Comparison of ENCODE assay signal across 8 cellular contexts in genomic region chr9:130794423-130794822, GRCh38. TPM values are rescaled to one million over a fixed set of nuclear protein-coding genes. Genes with fewer than 3 reads are reported as not detected.
DNase-seq lines count a peak whose midpoint lies in the region; ATAC-seq and TF ChIP-seq lines count a peak whose summit lies in the region.
"Not testable (repeated sequence)": the region's sequence is repeated elsewhere in the genome, so short reads cannot be mapped to it uniquely, and the experiment has no call there.

No MANE protein-coding gene starts in this region.

- H3K4me1 ChIP-seq in psoas muscle: peaks cover 12% of the 10 kb centered on the region
- H3K4me1 ChIP-seq in suprapubic skin: not testable (repeated sequence)

- H3K9me3 ChIP-seq in psoas muscle, suprapubic skin: not testable (repeated sequence)

- intact Hi-C loops in psoas muscle (cut with DNase I): not testable (repeated sequence)

- TF ChIP-seq POLR2A in suprapubic skin (IDR thresholded peaks at IDR 0.05): not testable (repeated sequence)

- POLR2A ChIA-PET in AG04449 (lab: Yijun Ruan, JAX): not testable (repeated sequence)

- 68 to 76% (median 72%) methylated on average over 3 of the region's 3 CpGs for WGBS in psoas muscle, 3 donors
- WGBS in suprapubic skin: 41% methylated on average over 3 of the region's 3 CpGs

- DNase-seq in AG04449 (ENCODE audit: low read depth, low spot score) (peak; percentile 50), GM04504 (ENCODE audit: low read depth) (peak; percentile 58), amniotic epithelial cell (ENCODE audit: low read depth) (peak; percentile 42), dedifferentiated amniotic fluid mesenchymal stem cell (ENCODE audit: extremely low spot score) (peak; percentile 59), fibroblast of the conjunctiva (ENCODE audit: low read depth) (peak; percentile 55), iris pigment epithelial cell (ENCODE audit: low read depth) (peak; percentile 87)
- DNase-seq in psoas muscle; suprapubic skin (ENCODE audit: low spot score in 2 of 2): not testable (repeated sequence)

- not testable (repeated sequence) for H3K36me3 ChIP-seq in psoas muscle (ENCODE audit: insufficient read depth in 1 of 2, low read depth in 1 of 2); suprapubic skin

- CTCF ChIA-PET in AG04449 (lab: Yijun Ruan, JAX): interaction anchor here (0.7 to 3.7 kb wide), 7 partner anchors 11 to 252 kb away, joined by 3 to 11 read pairs (median 3); no protein-coding TSS in a partner anchor

- not testable (repeated sequence) for H3K4me3 ChIP-seq in AG04449 (ENCODE audit: low read depth, low read length); psoas muscle; suprapubic skin

- peak overlapping the region; percentile 31 for H3K27ac ChIP-seq in psoas muscle
- H3K27ac ChIP-seq in suprapubic skin: peak overlapping the region; percentile 86

- H3K27me3 ChIP-seq in psoas muscle (ENCODE audit: insufficient read depth in 3 of 3, low read length in 2 of 3); suprapubic skin: not testable (repeated sequence)

- TF ChIP-seq EP300 in suprapubic skin (IDR thresholded peaks at IDR 0.05): not testable (repeated sequence)

- peak in 2 of 4 donors; percentile 42 to 54 for ATAC-seq in psoas muscle

- TF ChIP-seq CTCF in AG04449 (IDR thresholded peaks at IDR 0.05; ENCODE audit: insufficient read depth, low read length, missing control alignments); psoas muscle (IDR thresholded peaks at IDR 0.05); suprapubic skin (IDR thresholded peaks at IDR 0.05): not testable (repeated sequence)

RNA-seq across cellular contexts. Expression of gene ABL1, which starts 40.6 kb away (rescaled TPM):
- total RNA-seq in psoas muscle (10 to 100 TPM; 30.6 to 41.0 (median 34.5) TPM), suprapubic skin (10 to 100 TPM; 31.3 to 40.4 (median 34.8) TPM)
- polyA plus RNA-seq in psoas muscle: 10 to 100 TPM; 15.5 to 31.2 (median 26.4) TPM
